In the genomic region with DNA sequence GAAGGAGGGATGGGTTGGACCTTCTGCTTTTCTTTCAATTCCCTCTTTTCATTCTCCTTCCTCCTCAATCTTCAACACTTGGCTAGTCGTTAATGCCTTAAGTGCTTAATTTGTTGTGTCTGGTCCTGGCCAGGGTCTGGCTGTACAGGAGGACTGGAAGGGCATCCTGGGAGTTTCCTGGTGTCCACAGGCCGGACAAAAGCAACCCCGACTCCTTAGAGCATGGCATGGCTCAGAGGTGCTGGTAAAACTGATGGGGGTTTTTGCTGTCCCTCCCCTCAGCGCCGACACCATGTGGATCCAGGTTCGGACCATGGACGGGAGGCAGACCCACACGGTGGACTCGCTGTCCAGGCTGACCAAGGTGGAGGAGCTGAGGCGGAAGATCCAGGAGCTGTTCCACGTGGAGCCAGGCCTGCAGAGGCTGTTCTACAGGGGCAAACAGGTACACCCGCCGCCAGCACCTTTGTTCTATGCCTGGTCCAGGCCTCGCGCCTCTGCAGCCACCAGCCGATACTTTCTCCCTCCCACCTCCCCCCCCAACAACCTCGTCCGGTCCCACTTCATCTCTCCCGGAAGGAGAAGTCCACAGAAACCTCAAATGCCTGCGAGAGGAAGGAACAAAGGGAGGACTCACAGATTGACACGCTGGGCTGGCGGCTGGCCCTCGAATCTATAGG, we compare ENCODE assay signal across 7 cellular contexts. TPM values are rescaled to one million over a fixed set of nuclear protein-coding genes. Genes with fewer than 3 reads are reported as not detected.
DNase-seq lines count a peak whose midpoint lies in the region; ATAC-seq and TF ChIP-seq lines count a peak whose summit lies in the region.

No MANE protein-coding gene starts in this region.

- peaks cover 52% of the 10 kb centered on the region for H3K4me1 Mint-ChIP-seq in activated CD4-positive, alpha-beta memory T cell treated with anti-CD3 and anti-CD28 coated beads, Interleukin-2, amount 10 ng/mL, durations not matched to agents 7 days and 5 days

- POLR2A ChIA-PET in activated CD4-positive, alpha-beta memory T cell treated with anti-CD3 and anti-CD28 coated beads, Interleukin-2, amount 10 ng/mL, durations not matched to agents 7 days and 5 days (lab: Charles Lee), result interaction anchor here (1.2 to 8.0 kb wide), 9 partner anchors 37 to 121 kb away, joined by 3 to 65 read pairs (median 7); a partner anchor contains a TSS

- peak overlapping the region; percentile 90 for H3K27ac Mint-ChIP-seq in activated CD4-positive, alpha-beta memory T cell treated with anti-CD3 and anti-CD28 coated beads, Interleukin-2, amount 10 ng/mL, durations not matched to agents 7 days and 5 days

- H3K4me3 ChIP-seq in Jurkat, Clone E6-1 (ENCODE audit: low read length), result peak overlapping the region; percentile 98
- H3K4me3 ChIP-seq in retinal pigment epithelial cell (ENCODE audit: low read length), result peak overlapping the region; percentile 60

- H3K27me3 Mint-ChIP-seq in activated CD4-positive, alpha-beta memory T cell treated with anti-CD3 and anti-CD28 coated beads, Interleukin-2, amount 10 ng/mL, durations not matched to agents 7 days and 5 days, result no peaks in the 10 kb centered on the region

- H3K36me3 Mint-ChIP-seq in activated CD4-positive, alpha-beta memory T cell treated with anti-CD3 and anti-CD28 coated beads, Interleukin-2, amount 10 ng/mL, durations not matched to agents 7 days and 5 days (ENCODE audit: low read depth), result peaks cover 47% of the 10 kb centered on the region

- DNase-seq in Daoy (ENCODE audit: low read depth) (peak; percentile 86), glomerular visceral epithelial cell (ENCODE audit: extremely low spot score) (peak; percentile 76), retinal pigment epithelial cell (ENCODE audit: low read depth) (no peak)
- peak; percentile 48 for DNase-seq in Jurkat, Clone E6-1 (ENCODE audit: low read depth, low spot score)
- peak; percentile 29 for DNase-seq in activated CD4-positive, alpha-beta memory T cell treated with anti-CD3 and anti-CD28 coated beads, Interleukin-2, amount 10 ng/mL, durations not matched to agents 7 days and 5 days

- peak overlapping the region; percentile 83 for H3K4me3 Mint-ChIP-seq in activated CD4-positive, alpha-beta memory T cell treated with anti-CD3 and anti-CD28 coated beads, Interleukin-2, amount 10 ng/mL, durations not matched to agents 7 days and 5 days

- CTCF ChIA-PET in activated CD4-positive, alpha-beta memory T cell treated with anti-CD3 and anti-CD28 coated beads, Interleukin-2, amount 10 ng/mL, durations not matched to agents 7 days and 5 days (lab: Charles Lee), result interaction anchor here (0.6 to 5.4 kb wide), 15 partner anchors 38 to 893 kb away, joined by 3 to 76 read pairs (median 9); a partner anchor contains a TSS

- ATAC-seq in GM21619 (IDR thresholded peaks at IDR 0.05; ENCODE audit: unreplicated experiment) (no peak), GM21825 (IDR thresholded peaks at IDR 0.05; ENCODE audit: unreplicated experiment) (no peak)

- H3K9me3 Mint-ChIP-seq in activated CD4-positive, alpha-beta memory T cell treated with anti-CD3 and anti-CD28 coated beads, Interleukin-2, amount 10 ng/mL, durations not matched to agents 7 days and 5 days, result no peaks in the 10 kb centered on the region

- TF ChIP-seq CTCF in retinal pigment epithelial cell (conservative IDR thresholded peaks at IDR 0.05; ENCODE audit: low read depth, low read length), result no peak

RNA-seq across cellular contexts. Expression of a gene that starts 1.4 kb away (rescaled TPM):
- total RNA-seq in Daoy (2014; rRNA removed; shearing (Covaris generic)), result 32.4 and 34.6 TPM in 2 replicates
- polyA plus RNA-seq in Jurkat, Clone E6-1 (2012; ENCODE audit: insufficient read depth, insufficient read length), result 50.4 TPM
- 10 to 100 TPM; 86.5 to 88.3 TPM for total RNA-seq in activated CD4-positive, alpha-beta memory T cell treated with anti-CD3 and anti-CD28 coated beads, Interleukin-2, amount 10 ng/mL, durations not matched to agents 7 days and 5 days

RNA-seq across cellular contexts. Expression of a gene that starts 8.0 kb away (rescaled TPM):
- total RNA-seq in Daoy (2014; rRNA removed; shearing (Covaris generic)), result not detected in 2 replicates
- not detected for polyA plus RNA-seq in Jurkat, Clone E6-1 (2012; ENCODE audit: insufficient read depth, insufficient read length)
- total RNA-seq in activated CD4-positive, alpha-beta memory T cell treated with anti-CD3 and anti-CD28 coated beads, Interleukin-2, amount 10 ng/mL, durations not matched to agents 7 days and 5 days, result 1 to 10 TPM in 1 of 2 experiments, under 1 TPM in 1; 0.85 to 1.0 TPM

RNA-seq across cellular contexts. Expression of a gene that starts 43.3 kb away (rescaled TPM):
- 102 and 114 TPM in 2 replicates for total RNA-seq in Daoy (2014; rRNA removed; shearing (Covaris generic))
- polyA plus RNA-seq in Jurkat, Clone E6-1 (2012; ENCODE audit: insufficient read depth, insufficient read length), result 29.5 TPM
- total RNA-seq in activated CD4-positive, alpha-beta memory T cell treated with anti-CD3 and anti-CD28 coated beads, Interleukin-2, amount 10 ng/mL, durations not matched to agents 7 days and 5 days, result 10 to 100 TPM; 36.3 to 40.5 TPM

RNA-seq across cellular contexts. Expression of a gene that starts 58.2 kb away (rescaled TPM):
- 2.1 and 4.2 TPM in 2 replicates for total RNA-seq in Daoy (2014; rRNA removed; shearing (Covaris generic))
- 21.5 TPM for polyA plus RNA-seq in Jurkat, Clone E6-1 (2012; ENCODE audit: insufficient read depth, insufficient read length)
- 10 to 100 TPM; 46.3 to 50.9 TPM for total RNA-seq in activated CD4-positive, alpha-beta memory T cell treated with anti-CD3 and anti-CD28 coated beads, Interleukin-2, amount 10 ng/mL, durations not matched to agents 7 days and 5 days
